ENCODE assay signal across 1 cellular context in the genomic region with DNA sequence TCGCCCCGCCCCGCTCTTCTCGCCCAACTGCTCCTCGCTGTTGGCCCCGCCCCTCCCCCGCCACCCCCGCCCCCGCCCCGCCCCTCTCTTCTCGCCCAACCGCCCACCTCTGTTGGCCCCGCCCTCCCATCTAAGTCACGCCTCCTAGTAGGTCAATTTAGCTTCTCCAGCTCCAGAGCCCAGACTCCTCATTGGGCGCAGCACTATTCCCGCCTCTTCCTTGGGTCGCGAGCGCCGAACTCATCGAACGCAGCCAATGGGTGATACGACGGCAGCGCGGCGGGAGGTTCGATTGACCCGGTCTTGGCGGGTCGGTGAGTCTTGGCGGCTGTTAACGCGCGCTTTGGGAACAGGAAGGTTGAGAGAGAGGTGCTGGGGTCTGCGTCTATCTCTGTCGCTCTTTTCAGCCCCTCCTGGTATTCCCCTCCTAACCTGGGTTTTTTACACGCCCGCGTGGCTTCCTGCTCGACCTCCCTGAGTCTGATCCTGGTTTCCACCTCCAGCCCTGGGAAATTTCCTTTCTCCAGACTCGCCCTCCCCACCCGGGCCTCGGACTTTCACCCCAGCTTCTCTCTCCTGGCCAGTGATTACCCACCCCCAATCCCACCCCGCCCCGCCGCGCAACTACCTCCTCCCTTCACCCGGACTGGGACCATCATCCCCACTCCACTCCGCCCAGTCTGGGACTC.
A peak's percentile ranks its signal among the peaks of the same experiment; 100 is the strongest.
TF ChIP-seq lines count a peak whose summit lies in the region.

A gene (plus strand): TSS at position 331 of the 689 bp plus-strand sequence. CDS start 643 bp downstream, outside the sequence.

TF ChIP-seq in K562, 482 proteins besides CTCF, POLR2A, EP300 and RAD21 (continued from another document and continues in another):
- TF ChIP-seq E2F3 (CRISPR knock-in tag; IDR thresholded peaks at IDR 0.05) (peak; percentile 99), BRD4 (IDR thresholded peaks at IDR 0.05) (no peak), SRSF7 (optimal IDR thresholded peaks at IDR 0.05; ENCODE audit: low read depth, low read length) (no peak), ZNF24 (IDR thresholded peaks at IDR 0.05) (no peak), SAFB2 (IDR thresholded peaks at IDR 0.05; ENCODE audit: borderline replicate concordance, low read depth, low read length, severe bottlenecking) (no peak), NBN (IDR thresholded peaks at IDR 0.05; ENCODE audit: low read depth) (peak; percentile 14; the same call in 1 of the 2 replicates), NR2C2 (CRISPR knock-in tag; IDR thresholded peaks at IDR 0.05) (peak; percentile 93), NR2C2 (tag; IDR thresholded peaks at IDR 0.05) (peak; percentile 96), ZNF347 (CRISPR knock-in tag; IDR thresholded peaks at IDR 0.05; ENCODE audit: low read depth) (no peak), CBFA2T2 (conservative IDR thresholded peaks at IDR 0.05) (no peak), ASH1L (IDR thresholded peaks at IDR 0.05; ENCODE audit: borderline replicate concordance, low read depth, partially characterized antibody) (peak; percentile 83), KLF16 (IDR thresholded peaks at IDR 0.05) (no peak), TRIM28 (IDR thresholded peaks at IDR 0.05) (no peak), ZNF384 (IDR thresholded peaks at IDR 0.05; ENCODE audit: low read depth, low read length) (no peak), RHOXF2B (CRISPR knock-in tag; conservative IDR thresholded peaks at IDR 0.05) (no peak), ELF4 (CRISPR knock-in tag; IDR thresholded peaks at IDR 0.05) (no peak), SNRNP70 (optimal IDR thresholded peaks at IDR 0.05; ENCODE audit: low read depth, low read length) (no peak), SETDB1 (IDR thresholded peaks at IDR 0.05; ENCODE audit: low read length) (no peak), HDAC2 (IDR thresholded peaks at IDR 0.05) (peak; percentile 64), SPI1 (IDR thresholded peaks at IDR 0.05; ENCODE audit: borderline replicate concordance, low read depth, low read length) (no peak), ZNF75A (CRISPR knock-in tag; IDR thresholded peaks at IDR 0.05) (no peak), FUS (optimal IDR thresholded peaks at IDR 0.05; ENCODE audit: low read depth, low read length) (no peak), CHCHD3 (CRISPR knock-in tag; IDR thresholded peaks at IDR 0.05) (no peak), ZNF311 (CRISPR knock-in tag; IDR thresholded peaks at IDR 0.05) (no peak)
- TF ChIP-seq, protein P1, sequence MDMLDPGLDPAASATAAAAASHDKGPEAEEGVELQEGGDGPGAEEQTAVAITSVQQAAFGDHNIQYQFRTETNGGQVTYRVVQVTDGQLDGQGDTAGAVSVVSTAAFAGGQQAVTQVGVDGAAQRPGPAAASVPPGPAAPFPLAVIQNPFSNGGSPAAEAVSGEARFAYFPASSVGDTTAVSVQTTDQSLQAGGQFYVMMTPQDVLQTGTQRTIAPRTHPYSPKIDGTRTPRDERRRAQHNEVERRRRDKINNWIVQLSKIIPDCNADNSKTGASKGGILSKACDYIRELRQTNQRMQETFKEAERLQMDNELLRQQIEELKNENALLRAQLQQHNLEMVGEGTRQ (CRISPR knock-in tag; IDR thresholded peaks at IDR 0.05): no peak
- TF ChIP-seq, protein P2, sequence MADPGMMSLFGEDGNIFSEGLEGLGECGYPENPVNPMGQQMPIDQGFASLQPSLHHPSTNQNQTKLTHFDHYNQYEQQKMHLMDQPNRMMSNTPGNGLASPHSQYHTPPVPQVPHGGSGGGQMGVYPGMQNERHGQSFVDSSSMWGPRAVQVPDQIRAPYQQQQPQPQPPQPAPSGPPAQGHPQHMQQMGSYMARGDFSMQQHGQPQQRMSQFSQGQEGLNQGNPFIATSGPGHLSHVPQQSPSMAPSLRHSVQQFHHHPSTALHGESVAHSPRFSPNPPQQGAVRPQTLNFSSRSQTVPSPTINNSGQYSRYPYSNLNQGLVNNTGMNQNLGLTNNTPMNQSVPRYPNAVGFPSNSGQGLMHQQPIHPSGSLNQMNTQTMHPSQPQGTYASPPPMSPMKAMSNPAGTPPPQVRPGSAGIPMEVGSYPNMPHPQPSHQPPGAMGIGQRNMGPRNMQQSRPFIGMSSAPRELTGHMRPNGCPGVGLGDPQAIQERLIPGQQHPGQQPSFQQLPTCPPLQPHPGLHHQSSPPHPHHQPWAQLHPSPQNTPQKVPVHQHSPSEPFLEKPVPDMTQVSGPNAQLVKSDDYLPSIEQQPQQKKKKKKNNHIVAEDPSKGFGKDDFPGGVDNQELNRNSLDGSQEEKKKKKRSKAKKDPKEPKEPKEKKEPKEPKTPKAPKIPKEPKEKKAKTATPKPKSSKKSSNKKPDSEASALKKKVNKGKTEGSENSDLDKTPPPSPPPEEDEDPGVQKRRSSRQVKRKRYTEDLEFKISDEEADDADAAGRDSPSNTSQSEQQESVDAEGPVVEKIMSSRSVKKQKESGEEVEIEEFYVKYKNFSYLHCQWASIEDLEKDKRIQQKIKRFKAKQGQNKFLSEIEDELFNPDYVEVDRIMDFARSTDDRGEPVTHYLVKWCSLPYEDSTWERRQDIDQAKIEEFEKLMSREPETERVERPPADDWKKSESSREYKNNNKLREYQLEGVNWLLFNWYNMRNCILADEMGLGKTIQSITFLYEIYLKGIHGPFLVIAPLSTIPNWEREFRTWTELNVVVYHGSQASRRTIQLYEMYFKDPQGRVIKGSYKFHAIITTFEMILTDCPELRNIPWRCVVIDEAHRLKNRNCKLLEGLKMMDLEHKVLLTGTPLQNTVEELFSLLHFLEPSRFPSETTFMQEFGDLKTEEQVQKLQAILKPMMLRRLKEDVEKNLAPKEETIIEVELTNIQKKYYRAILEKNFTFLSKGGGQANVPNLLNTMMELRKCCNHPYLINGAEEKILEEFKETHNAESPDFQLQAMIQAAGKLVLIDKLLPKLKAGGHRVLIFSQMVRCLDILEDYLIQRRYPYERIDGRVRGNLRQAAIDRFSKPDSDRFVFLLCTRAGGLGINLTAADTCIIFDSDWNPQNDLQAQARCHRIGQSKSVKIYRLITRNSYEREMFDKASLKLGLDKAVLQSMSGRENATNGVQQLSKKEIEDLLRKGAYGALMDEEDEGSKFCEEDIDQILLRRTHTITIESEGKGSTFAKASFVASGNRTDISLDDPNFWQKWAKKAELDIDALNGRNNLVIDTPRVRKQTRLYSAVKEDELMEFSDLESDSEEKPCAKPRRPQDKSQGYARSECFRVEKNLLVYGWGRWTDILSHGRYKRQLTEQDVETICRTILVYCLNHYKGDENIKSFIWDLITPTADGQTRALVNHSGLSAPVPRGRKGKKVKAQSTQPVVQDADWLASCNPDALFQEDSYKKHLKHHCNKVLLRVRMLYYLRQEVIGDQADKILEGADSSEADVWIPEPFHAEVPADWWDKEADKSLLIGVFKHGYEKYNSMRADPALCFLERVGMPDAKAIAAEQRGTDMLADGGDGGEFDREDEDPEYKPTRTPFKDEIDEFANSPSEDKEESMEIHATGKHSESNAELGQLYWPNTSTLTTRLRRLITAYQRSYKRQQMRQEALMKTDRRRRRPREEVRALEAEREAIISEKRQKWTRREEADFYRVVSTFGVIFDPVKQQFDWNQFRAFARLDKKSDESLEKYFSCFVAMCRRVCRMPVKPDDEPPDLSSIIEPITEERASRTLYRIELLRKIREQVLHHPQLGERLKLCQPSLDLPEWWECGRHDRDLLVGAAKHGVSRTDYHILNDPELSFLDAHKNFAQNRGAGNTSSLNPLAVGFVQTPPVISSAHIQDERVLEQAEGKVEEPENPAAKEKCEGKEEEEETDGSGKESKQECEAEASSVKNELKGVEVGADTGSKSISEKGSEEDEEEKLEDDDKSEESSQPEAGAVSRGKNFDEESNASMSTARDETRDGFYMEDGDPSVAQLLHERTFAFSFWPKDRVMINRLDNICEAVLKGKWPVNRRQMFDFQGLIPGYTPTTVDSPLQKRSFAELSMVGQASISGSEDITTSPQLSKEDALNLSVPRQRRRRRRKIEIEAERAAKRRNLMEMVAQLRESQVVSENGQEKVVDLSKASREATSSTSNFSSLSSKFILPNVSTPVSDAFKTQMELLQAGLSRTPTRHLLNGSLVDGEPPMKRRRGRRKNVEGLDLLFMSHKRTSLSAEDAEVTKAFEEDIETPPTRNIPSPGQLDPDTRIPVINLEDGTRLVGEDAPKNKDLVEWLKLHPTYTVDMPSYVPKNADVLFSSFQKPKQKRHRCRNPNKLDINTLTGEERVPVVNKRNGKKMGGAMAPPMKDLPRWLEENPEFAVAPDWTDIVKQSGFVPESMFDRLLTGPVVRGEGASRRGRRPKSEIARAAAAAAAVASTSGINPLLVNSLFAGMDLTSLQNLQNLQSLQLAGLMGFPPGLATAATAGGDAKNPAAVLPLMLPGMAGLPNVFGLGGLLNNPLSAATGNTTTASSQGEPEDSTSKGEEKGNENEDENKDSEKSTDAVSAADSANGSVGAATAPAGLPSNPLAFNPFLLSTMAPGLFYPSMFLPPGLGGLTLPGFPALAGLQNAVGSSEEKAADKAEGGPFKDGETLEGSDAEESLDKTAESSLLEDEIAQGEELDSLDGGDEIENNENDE (IDR thresholded peaks at IDR 0.05; ENCODE audit: low read depth, low read length): no peak
- TF ChIP-seq, protein P3, sequence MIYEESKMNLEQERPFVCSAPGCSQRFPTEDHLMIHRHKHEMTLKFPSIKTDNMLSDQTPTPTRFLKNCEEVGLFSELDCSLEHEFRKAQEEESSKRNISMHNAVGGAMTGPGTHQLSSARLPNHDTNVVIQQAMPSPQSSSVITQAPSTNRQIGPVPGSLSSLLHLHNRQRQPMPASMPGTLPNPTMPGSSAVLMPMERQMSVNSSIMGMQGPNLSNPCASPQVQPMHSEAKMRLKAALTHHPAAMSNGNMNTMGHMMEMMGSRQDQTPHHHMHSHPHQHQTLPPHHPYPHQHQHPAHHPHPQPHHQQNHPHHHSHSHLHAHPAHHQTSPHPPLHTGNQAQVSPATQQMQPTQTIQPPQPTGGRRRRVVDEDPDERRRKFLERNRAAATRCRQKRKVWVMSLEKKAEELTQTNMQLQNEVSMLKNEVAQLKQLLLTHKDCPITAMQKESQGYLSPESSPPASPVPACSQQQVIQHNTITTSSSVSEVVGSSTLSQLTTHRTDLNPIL (CRISPR knock-in tag; IDR thresholded peaks at IDR 0.05): no peak
- TF ChIP-seq, protein P4, sequence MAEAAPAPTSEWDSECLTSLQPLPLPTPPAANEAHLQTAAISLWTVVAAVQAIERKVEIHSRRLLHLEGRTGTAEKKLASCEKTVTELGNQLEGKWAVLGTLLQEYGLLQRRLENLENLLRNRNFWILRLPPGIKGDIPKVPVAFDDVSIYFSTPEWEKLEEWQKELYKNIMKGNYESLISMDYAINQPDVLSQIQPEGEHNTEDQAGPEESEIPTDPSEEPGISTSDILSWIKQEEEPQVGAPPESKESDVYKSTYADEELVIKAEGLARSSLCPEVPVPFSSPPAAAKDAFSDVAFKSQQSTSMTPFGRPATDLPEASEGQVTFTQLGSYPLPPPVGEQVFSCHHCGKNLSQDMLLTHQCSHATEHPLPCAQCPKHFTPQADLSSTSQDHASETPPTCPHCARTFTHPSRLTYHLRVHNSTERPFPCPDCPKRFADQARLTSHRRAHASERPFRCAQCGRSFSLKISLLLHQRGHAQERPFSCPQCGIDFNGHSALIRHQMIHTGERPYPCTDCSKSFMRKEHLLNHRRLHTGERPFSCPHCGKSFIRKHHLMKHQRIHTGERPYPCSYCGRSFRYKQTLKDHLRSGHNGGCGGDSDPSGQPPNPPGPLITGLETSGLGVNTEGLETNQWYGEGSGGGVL (CRISPR knock-in tag; IDR thresholded peaks at IDR 0.05): no peak
- TF ChIP-seq, protein P5, sequence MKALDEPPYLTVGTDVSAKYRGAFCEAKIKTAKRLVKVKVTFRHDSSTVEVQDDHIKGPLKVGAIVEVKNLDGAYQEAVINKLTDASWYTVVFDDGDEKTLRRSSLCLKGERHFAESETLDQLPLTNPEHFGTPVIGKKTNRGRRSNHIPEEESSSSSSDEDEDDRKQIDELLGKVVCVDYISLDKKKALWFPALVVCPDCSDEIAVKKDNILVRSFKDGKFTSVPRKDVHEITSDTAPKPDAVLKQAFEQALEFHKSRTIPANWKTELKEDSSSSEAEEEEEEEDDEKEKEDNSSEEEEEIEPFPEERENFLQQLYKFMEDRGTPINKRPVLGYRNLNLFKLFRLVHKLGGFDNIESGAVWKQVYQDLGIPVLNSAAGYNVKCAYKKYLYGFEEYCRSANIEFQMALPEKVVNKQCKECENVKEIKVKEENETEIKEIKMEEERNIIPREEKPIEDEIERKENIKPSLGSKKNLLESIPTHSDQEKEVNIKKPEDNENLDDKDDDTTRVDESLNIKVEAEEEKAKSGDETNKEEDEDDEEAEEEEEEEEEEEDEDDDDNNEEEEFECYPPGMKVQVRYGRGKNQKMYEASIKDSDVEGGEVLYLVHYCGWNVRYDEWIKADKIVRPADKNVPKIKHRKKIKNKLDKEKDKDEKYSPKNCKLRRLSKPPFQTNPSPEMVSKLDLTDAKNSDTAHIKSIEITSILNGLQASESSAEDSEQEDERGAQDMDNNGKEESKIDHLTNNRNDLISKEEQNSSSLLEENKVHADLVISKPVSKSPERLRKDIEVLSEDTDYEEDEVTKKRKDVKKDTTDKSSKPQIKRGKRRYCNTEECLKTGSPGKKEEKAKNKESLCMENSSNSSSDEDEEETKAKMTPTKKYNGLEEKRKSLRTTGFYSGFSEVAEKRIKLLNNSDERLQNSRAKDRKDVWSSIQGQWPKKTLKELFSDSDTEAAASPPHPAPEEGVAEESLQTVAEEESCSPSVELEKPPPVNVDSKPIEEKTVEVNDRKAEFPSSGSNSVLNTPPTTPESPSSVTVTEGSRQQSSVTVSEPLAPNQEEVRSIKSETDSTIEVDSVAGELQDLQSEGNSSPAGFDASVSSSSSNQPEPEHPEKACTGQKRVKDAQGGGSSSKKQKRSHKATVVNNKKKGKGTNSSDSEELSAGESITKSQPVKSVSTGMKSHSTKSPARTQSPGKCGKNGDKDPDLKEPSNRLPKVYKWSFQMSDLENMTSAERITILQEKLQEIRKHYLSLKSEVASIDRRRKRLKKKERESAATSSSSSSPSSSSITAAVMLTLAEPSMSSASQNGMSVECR (CRISPR knock-in tag; IDR thresholded peaks at IDR 0.05): peak; percentile 93
- TF ChIP-seq, protein P6, sequence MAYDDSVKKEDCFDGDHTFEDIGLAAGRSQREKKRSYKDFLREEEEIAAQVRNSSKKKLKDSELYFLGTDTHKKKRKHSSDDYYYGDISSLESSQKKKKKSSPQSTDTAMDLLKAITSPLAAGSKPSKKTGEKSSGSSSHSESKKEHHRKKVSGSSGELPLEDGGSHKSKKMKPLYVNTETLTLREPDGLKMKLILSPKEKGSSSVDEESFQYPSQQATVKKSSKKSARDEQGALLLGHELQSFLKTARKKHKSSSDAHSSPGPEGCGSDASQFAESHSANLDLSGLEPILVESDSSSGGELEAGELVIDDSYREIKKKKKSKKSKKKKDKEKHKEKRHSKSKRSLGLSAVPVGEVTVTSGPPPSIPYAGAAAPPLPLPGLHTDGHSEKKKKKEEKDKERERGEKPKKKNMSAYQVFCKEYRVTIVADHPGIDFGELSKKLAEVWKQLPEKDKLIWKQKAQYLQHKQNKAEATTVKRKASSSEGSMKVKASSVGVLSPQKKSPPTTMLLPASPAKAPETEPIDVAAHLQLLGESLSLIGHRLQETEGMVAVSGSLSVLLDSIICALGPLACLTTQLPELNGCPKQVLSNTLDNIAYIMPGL (CRISPR knock-in tag; IDR thresholded peaks at IDR 0.05): no peak; the same call in 1 of the 2 replicates
